In genomic region chr21:33797565-33797964, GRCh38 we compare ENCODE assay signal across 23 cellular contexts.
"Had no signal": no experiment of that assay in that cellular context is flagged by ENCODE, and none has a peak within 500 bp of the region (broad histone marks: within the 10 kb centered on the region; RNA-seq: fewer than 3 reads in every experiment).

No MANE protein-coding gene starts in this region.

- H3K4me3 Mint-ChIP-seq: IgD-negative memory B cell had no signal

- H3K4me1 Mint-ChIP-seq: IgD-negative memory B cell had no signal

- FAIRE-seq: HTR-8/SVneo, RCC 7860 had no signal

- DNase-seq: Kasumi-1, MM.1S, NCI-H1092 treated with DMSO at 0.1 percent for 48 hours, NCI-H1436, NCI-H187, NCI-H2029, NCI-H2081 treated with DMSO at 0.1 percent for 48 hours, NCI-H2171, NCI-H226, NCI-H446, NCI-H510A, NCI-H524 treated with DMSO at 0.1 percent for 48 hours, NCI-H69, NCI-H774, SHP77, SK-N-SH had no signal

- H3K4me3 ChIP-seq: K562 had no signal

- H3K9me3 ChIP-seq: SK-N-SH had no signal

- H3K27ac ChIP-seq: HL-60, KMS-11, RWPE1 had no signal

- ATAC-seq: K562 had no signal

- H3K27ac Mint-ChIP-seq: IgD-negative memory B cell had no signal
